24 cellular contexts compared by ENCODE assay signal in genomic region chr6:160926281-160927276, GRCh38.
DNase-seq lines count a peak whose midpoint lies in the region; ATAC-seq, FAIRE-seq and TF ChIP-seq lines count a peak whose summit lies in the region.
"Had no signal": no experiment of that assay in that cellular context is flagged by ENCODE, and none has a peak within 500 bp of the region (broad histone marks: within the 10 kb centered on the region; RNA-seq: fewer than 3 reads in every experiment).

No MANE protein-coding gene starts in this region.

- H3K27ac Mint-ChIP-seq in H9, result peak overlapping the region in 2 of 3 experiments; percentile 40 to 57; a peak in 3 of 7 replicates
- no peak overlapping the region for H3K27ac Mint-ChIP-seq in activated T-helper 1 cell treated with anti-CD3 and anti-CD28 coated beads, Interleukin-12 subunit alpha, Interleukin-12 subunit beta, Interleukin-2, Interleukin-4 antibody, amounts not matched to agents 30 ng/mL and 10 ng/mL and 1 ng/mL, durations not matched to agents 14 hours and 24 hours and 36 hours
- H3K27ac Mint-ChIP-seq: IgD-negative memory B cell had no signal

- no peak for FAIRE-seq in H1 (lab: Jason Lieb, UNC)
- FAIRE-seq: GM12891, HTR-8/SVneo had no signal

- DNase-seq in H9, result no peak
- peak; percentile 60 for DNase-seq in RPMI8226
- no peak for DNase-seq in H1 (ENCODE audit: low read depth in 1 of 2, low spot score in 2 of 2)
- DNase-seq in trophoblast cell, result peak in 1 of 2 donors; percentile 35
- no peak for DNase-seq in HPDE6-E6E7 (ENCODE audit: extremely low spot score)
- DNase-seq in lower lobe of right lung, result no peak
- DNase-seq in smooth muscle cell (lab: John Stamatoyannopoulos, UW; ENCODE audit: unreplicated experiment), result no peak
- DNase-seq in activated T-helper 1 cell treated with anti-CD3 and anti-CD28 coated beads, Interleukin-12 subunit alpha, Interleukin-12 subunit beta, Interleukin-2, Interleukin-4 antibody, amounts not matched to agents 30 ng/mL and 10 ng/mL and 1 ng/mL, durations not matched to agents 14 hours and 24 hours and 36 hours (ENCODE audit: low spot score), result no peak
- DNase-seq: DMS53, EL, GOT3, Kasumi-1, MG63, NCI-H1092 treated with DMSO at 0.1 percent for 48 hours, NCI-H1694, NCI-H2107, NCI-H226, NCI-H524, SJCRH30 had no signal

- no peak overlapping the region for H3K27ac ChIP-seq in H9 (ENCODE audit: insufficient read length, low read depth, low read length)
- H3K27ac ChIP-seq in H1 (ENCODE audit: low read depth, low read length), result no peak overlapping the region
- H3K27ac ChIP-seq in trophoblast cell (ENCODE audit: low read depth, low read length), result peak overlapping the region; percentile 60
- no peak overlapping the region for H3K27ac ChIP-seq in lower lobe of right lung
- no peak overlapping the region for H3K27ac ChIP-seq in smooth muscle cell (ENCODE audit: low read depth)
- H3K27ac ChIP-seq: BLaER1, SJCRH30 had no signal

- no peak overlapping the region for H2BK20ac ChIP-seq in H9 (ENCODE audit: low read depth, low read length, poor library complexity, severe bottlenecking)
- no peak overlapping the region for H2BK20ac ChIP-seq in H1 (ENCODE audit: low read length)

- no peak for TF ChIP-seq POLR2A in H1 (IDR thresholded peaks at IDR 0.05; ENCODE audit: control extremely low read depth in 1 of 2, low read depth in 2 of 2, low read length in 2 of 2)

- TF ChIP-seq RAD21 in H1 (IDR thresholded peaks at IDR 0.05 in 1 of 2, conservative IDR thresholded peaks at IDR 0.05 in 1 of 2; ENCODE audit: low read depth in 2 of 2, low read length in 2 of 2), result no peak

- H3K4me1 Mint-ChIP-seq in H9, result peaks cover 17 to 19% of the 10 kb centered on the region in 2 experiments
- no peaks in the 10 kb centered on the region for H3K4me1 Mint-ChIP-seq in activated T-helper 1 cell treated with anti-CD3 and anti-CD28 coated beads, Interleukin-12 subunit alpha, Interleukin-12 subunit beta, Interleukin-2, Interleukin-4 antibody, amounts not matched to agents 30 ng/mL and 10 ng/mL and 1 ng/mL, durations not matched to agents 14 hours and 24 hours and 36 hours (ENCODE audit: low read depth)

- H3K4me3 ChIP-seq in H1 (ENCODE audit: extremely low read depth in 1 of 4, insufficient read depth in 2 of 4, low read depth in 3 of 4, low read length in 4 of 4) (no peak overlapping the region), trophoblast cell (ENCODE audit: low read depth, low read length) (no peak overlapping the region), lower lobe of right lung (no peak overlapping the region), smooth muscle cell (no peak overlapping the region)
- H3K4me3 ChIP-seq: BLaER1, MG63, SJCRH30 had no signal

- no peak overlapping the region for H4K91ac ChIP-seq in H9 (ENCODE audit: insufficient read length, low read depth, low read length)
- no peak overlapping the region for H4K91ac ChIP-seq in H1 (replicated peaks; ENCODE audit: insufficient read length, low read length)
- peak overlapping the region; percentile 58 for H4K91ac ChIP-seq in trophoblast cell (ENCODE audit: low read depth, low read length)

- H4K12ac ChIP-seq in trophoblast cell (ENCODE audit: low read depth, low read length), result no peak overlapping the region

- H2BK15ac ChIP-seq in H9 (ENCODE audit: low read depth, low read length) (no peak overlapping the region), H1 (ENCODE audit: low read length) (no peak overlapping the region)

- H2BK12ac ChIP-seq in H9 (ENCODE audit: insufficient read length, low read depth, low read length) (no peak overlapping the region), H1 (ENCODE audit: low read depth, low read length) (no peak overlapping the region), trophoblast cell (ENCODE audit: low read length) (peak overlapping the region; percentile 15)

- POLR2A ChIA-PET in H1 (lab: Charles Lee; ENCODE audit: partially characterized antibody), result no interaction called here

- no peak overlapping the region for H4K5ac ChIP-seq in H9 (ENCODE audit: insufficient read length, low read depth, low read length)
- H4K5ac ChIP-seq in H1 (ENCODE audit: insufficient read length, low read depth, low read length), result no peak overlapping the region

- no peaks in the 10 kb centered on the region for H3K9me3 ChIP-seq in H9 (ENCODE audit: control insufficient read depth, low read depth, low read length)
- peaks cover 0 to 3% of the 10 kb centered on the region in 2 experiments; a peak in 1 of 4 replicates for H3K9me3 ChIP-seq in H1 (ENCODE audit: insufficient read depth in 2 of 2, low read depth in 1 of 2, low read length in 1 of 2)
- no peaks in the 10 kb centered on the region for H3K9me3 ChIP-seq in trophoblast cell (ENCODE audit: insufficient read depth, low read depth, low read length)
- no peaks in the 10 kb centered on the region for H3K9me3 ChIP-seq in lower lobe of right lung
- no peaks in the 10 kb centered on the region for H3K9me3 ChIP-seq in smooth muscle cell (replicated peaks; ENCODE audit: low read depth)
- H3K9me3 ChIP-seq: BLaER1, SJCRH30 had no signal

- H3K23ac ChIP-seq in H9 (ENCODE audit: insufficient read length, low read depth, low read length) (no peak overlapping the region), H1 (ENCODE audit: insufficient read length) (no peak overlapping the region), trophoblast cell (ENCODE audit: low read length) (no peak overlapping the region)

- peaks cover 2% of the 10 kb centered on the region; the same call in 1 of the 2 replicates for H3K4me1 ChIP-seq in H9 (ENCODE audit: insufficient read depth, low read length)
- peaks cover 0 to 2% (median under 1%) of the 10 kb centered on the region in 4 experiments; a peak in 6 of 7 replicates for H3K4me1 ChIP-seq in H1 (replicated peaks in 1 of 4; ENCODE audit: control insufficient read depth in 3 of 4, insufficient read depth in 4 of 4, low read length in 3 of 4)
- peaks cover 8 to 12% of the 10 kb centered on the region in 2 experiments for H3K4me1 ChIP-seq in trophoblast cell (ENCODE audit: control insufficient read depth in 1 of 2, insufficient read depth in 2 of 2, low read length in 2 of 2)
- peaks cover 11% of the 10 kb centered on the region for H3K4me1 ChIP-seq in lower lobe of right lung
- peaks cover 6% of the 10 kb centered on the region for H3K4me1 ChIP-seq in smooth muscle cell (ENCODE audit: low read depth)
- H3K4me1 ChIP-seq: SJCRH30 had no signal

- H3K4me3 Mint-ChIP-seq in H9, result no peak overlapping the region
- H3K4me3 Mint-ChIP-seq in activated T-helper 1 cell treated with anti-CD3 and anti-CD28 coated beads, Interleukin-12 subunit alpha, Interleukin-12 subunit beta, Interleukin-2, Interleukin-4 antibody, amounts not matched to agents 30 ng/mL and 10 ng/mL and 1 ng/mL, durations not matched to agents 14 hours and 24 hours and 36 hours, result no peak overlapping the region
- H3K4me3 Mint-ChIP-seq: IgD-negative memory B cell had no signal

- H3K79me1 ChIP-seq in H9 (ENCODE audit: insufficient read depth, low read depth, low read length, poor library complexity, severe bottlenecking) (no peaks in the 10 kb centered on the region), H1 (ENCODE audit: low read depth, low read length) (no peaks in the 10 kb centered on the region), trophoblast cell (ENCODE audit: low read length) (peaks cover 10% of the 10 kb centered on the region)

- H3K4me2 ChIP-seq in H9 (ENCODE audit: insufficient read depth, insufficient read length, low read length) (no peak overlapping the region), H1 (ENCODE audit: insufficient read depth in 1 of 2, low read depth in 2 of 2, low read length in 2 of 2) (no peak overlapping the region), trophoblast cell (ENCODE audit: low read length) (peak overlapping the region; percentile 2), smooth muscle cell (no peak overlapping the region)
- H3K4me2 ChIP-seq: BLaER1 had no signal

- H3K9ac ChIP-seq in H9 (ENCODE audit: extremely low read depth, insufficient read length, low read length), result no peak overlapping the region
- H3K9ac ChIP-seq in H1 (replicated peaks in 1 of 4; ENCODE audit: extremely low read depth in 1 of 4, low read depth in 3 of 4, low read length in 3 of 4), result no peak overlapping the region
- no peak overlapping the region for H3K9ac ChIP-seq in trophoblast cell (ENCODE audit: low read length)
- H3K9ac ChIP-seq in smooth muscle cell (ENCODE audit: low read depth), result no peak overlapping the region
- H3K9ac ChIP-seq: BLaER1 had no signal

- peaks cover under 1 to 3% (median under 1%) of the 10 kb centered on the region in 3 experiments; a peak in 3 of 7 replicates for H3K36me3 Mint-ChIP-seq in H9 (ENCODE audit: insufficient read depth in 1 of 3, low read depth in 3 of 3)
- H3K36me3 Mint-ChIP-seq in activated T-helper 1 cell treated with anti-CD3 and anti-CD28 coated beads, Interleukin-12 subunit alpha, Interleukin-12 subunit beta, Interleukin-2, Interleukin-4 antibody, amounts not matched to agents 30 ng/mL and 10 ng/mL and 1 ng/mL, durations not matched to agents 14 hours and 24 hours and 36 hours (ENCODE audit: low read depth), result peaks cover 1% of the 10 kb centered on the region
- H3K36me3 Mint-ChIP-seq: CD4-positive, alpha-beta memory T cell had no signal

- H3K23me2 ChIP-seq in H9 (ENCODE audit: insufficient read length, low read depth, low read length, poor library complexity, severe bottlenecking), result peaks cover 3% of the 10 kb centered on the region
- peaks cover 3% of the 10 kb centered on the region; the same call in 1 of the 2 replicates for H3K23me2 ChIP-seq in H1 (ENCODE audit: low read depth, low read length)

- CTCF ChIA-PET in H1 (lab: Charles Lee; ENCODE audit: partially characterized antibody), result interaction anchor here (0.7 to 4.0 kb wide), 4 partner anchors 29 to 447 kb away, joined by 3 to 16 read pairs (median 6); no protein-coding TSS in a partner anchor

- H3K14ac ChIP-seq in H9 (ENCODE audit: insufficient read depth, low read length), result no peak overlapping the region
- no peak overlapping the region for H3K14ac ChIP-seq in H1 (ENCODE audit: insufficient read length)
- peak overlapping the region; percentile 49 for H3K14ac ChIP-seq in trophoblast cell (ENCODE audit: low read length)

- H2AFZ ChIP-seq in H9 (ENCODE audit: low read length) (no peak overlapping the region), H1 (ENCODE audit: low read length) (0 out of 2 replicates have a peak overlapping the region, but pooled peaks have one; percentile 36), trophoblast cell (ENCODE audit: insufficient read depth, low read length, poor library complexity) (no peak overlapping the region), smooth muscle cell (ENCODE audit: low read depth) (no peak overlapping the region)

- H3K36me3 ChIP-seq in H1 (ENCODE audit: control insufficient read depth in 2 of 4, insufficient read depth in 4 of 4, low read length in 3 of 4) (no peaks in the 10 kb centered on the region), trophoblast cell (ENCODE audit: control insufficient read depth in 1 of 2, insufficient read depth in 2 of 2, low read length in 2 of 2) (no peaks in the 10 kb centered on the region), lower lobe of right lung (no peaks in the 10 kb centered on the region), smooth muscle cell (ENCODE audit: low read depth) (no peaks in the 10 kb centered on the region)
- H3K36me3 ChIP-seq: BLaER1, MG63, SJCRH30 had no signal

- H2BK5ac ChIP-seq in H9 (ENCODE audit: insufficient read length, low read length), result no peak overlapping the region
- H2BK5ac ChIP-seq in H1 (ENCODE audit: low read depth, low read length), result 0 out of 2 replicates have a peak overlapping the region, but pooled peaks have one; percentile 39
- peak overlapping the region; percentile 54 for H2BK5ac ChIP-seq in trophoblast cell (ENCODE audit: low read depth, low read length, poor library complexity)

- no CpG with 5 or more reads among the region's 29 CpGs for WGBS in H9 (ENCODE audit: extremely low coverage, insufficient read length, low lambda C conversion rate)
- WGBS in H1 (ENCODE audit: extremely low coverage in 1 of 2, insufficient coverage in 1 of 2, insufficient read length in 1 of 2, insufficient replicate concordance in 2 of 2, low coverage in 1 of 2, low lambda C conversion rate in 2 of 2, missing lambda C conversion rate in 1 of 2), 2 experiments, result 93% methylated on average over 26 of the region's 29 CpGs; no CpG with 5 or more reads in 1 of the 2 experiments
- no CpG with 5 or more reads among the region's 29 CpGs for WGBS in trophoblast cell (ENCODE audit: extremely low coverage, insufficient coverage, insufficient read length)
- 93% methylated on average over 29 of the region's 29 CpGs for WGBS in smooth muscle cell (ENCODE audit: low lambda C conversion rate)

- H2AK5ac ChIP-seq in H9 (ENCODE audit: insufficient read length, low read length), result no peak overlapping the region
- H2AK5ac ChIP-seq in H1 (ENCODE audit: low read depth, low read length), result no peak overlapping the region
- H2AK5ac ChIP-seq in trophoblast cell (ENCODE audit: low read length), result no peak overlapping the region

- no peaks in the 10 kb centered on the region for H4K20me1 ChIP-seq in H9 (ENCODE audit: control insufficient read depth, insufficient read depth, insufficient read length)
- no peaks in the 10 kb centered on the region for H4K20me1 ChIP-seq in H1 (replicated peaks in 1 of 2; ENCODE audit: control insufficient read depth in 1 of 2, insufficient read depth in 2 of 2, low read length in 2 of 2)
- H4K20me1 ChIP-seq in smooth muscle cell (ENCODE audit: low read depth), result no peaks in the 10 kb centered on the region
- H4K20me1 ChIP-seq: BLaER1 had no signal

- no peak for ATAC-seq in lower lobe of right lung

- intact Hi-C loops in lower lobe of right lung (cut with DNase I), result loop anchor here (10.0 kb wide), 1 partner anchor 448 kb away; no protein-coding TSS in a partner anchor
- intact Hi-C loops in activated T-helper 1 cell treated with anti-CD3 and anti-CD28 coated beads, Interleukin-12 subunit alpha, Interleukin-12 subunit beta, Interleukin-2, Interleukin-4 antibody, amounts not matched to agents 30 ng/mL and 10 ng/mL and 1 ng/mL, durations not matched to agents 14 hours and 24 hours and 36 hours (cut with micrococcal nuclease), result no loop called here

- TF ChIP-seq CTCF in H9 (conservative IDR thresholded peaks at IDR 0.05), result no peak
- no peak for TF ChIP-seq CTCF in H1 (IDR thresholded peaks at IDR 0.05; ENCODE audit: control extremely low read depth in 1 of 3, insufficient read depth in 1 of 3, low read depth in 1 of 3, low read length in 3 of 3)
- no peak for TF ChIP-seq CTCF in lower lobe of right lung (IDR thresholded peaks at IDR 0.05)
- TF ChIP-seq CTCF in smooth muscle cell (IDR thresholded peaks at IDR 0.05; ENCODE audit: borderline replicate concordance, insufficient read depth, poor library complexity, severe bottlenecking), result no peak

- no peak overlapping the region for H2BK120ac ChIP-seq in H9 (ENCODE audit: low read depth, low read length, poor library complexity, severe bottlenecking)
- no peak overlapping the region for H2BK120ac ChIP-seq in H1 (replicated peaks; ENCODE audit: low read depth, low read length)
- peak overlapping the region; percentile 81 for H2BK120ac ChIP-seq in trophoblast cell (ENCODE audit: insufficient read depth, low read length, poor library complexity)

- no peak overlapping the region for H3T11ph ChIP-seq in H9 (ENCODE audit: low read length)

- H3F3A ChIP-seq in smooth muscle cell (ENCODE audit: low read depth), result peaks cover 5% of the 10 kb centered on the region

- H3K4ac ChIP-seq in H9 (ENCODE audit: low read depth, low read length), result no peak overlapping the region
- H3K4ac ChIP-seq in H1 (replicated peaks; ENCODE audit: insufficient read length, low read depth, low read length), result no peak overlapping the region
- H3K4ac ChIP-seq in trophoblast cell (ENCODE audit: low read depth, low read length), result no peak overlapping the region

- H3K79me2 ChIP-seq in H9 (ENCODE audit: insufficient read depth, low read length) (no peaks in the 10 kb centered on the region), H1 (ENCODE audit: control insufficient read depth in 1 of 2, insufficient read depth in 2 of 2, low read length in 2 of 2) (no peaks in the 10 kb centered on the region), trophoblast cell (ENCODE audit: control insufficient read depth, insufficient read depth, low read length, poor library complexity) (peaks cover 3% of the 10 kb centered on the region), smooth muscle cell (ENCODE audit: low read depth) (no peaks in the 10 kb centered on the region)

- H4K8ac ChIP-seq in H9 (replicated peaks; ENCODE audit: insufficient read length, low read depth, low read length), result no peak overlapping the region
- H4K8ac ChIP-seq in H1 (ENCODE audit: extremely low read depth, insufficient read depth, low read length), result peak overlapping the region; percentile 44; the same call in 1 of the 2 replicates
- H4K8ac ChIP-seq in trophoblast cell (ENCODE audit: low read depth, low read length), result peak overlapping the region; percentile 3

- H3K27me3 ChIP-seq in H9 (ENCODE audit: insufficient read depth, low read length) (no peaks in the 10 kb centered on the region; the same call in 1 of the 2 replicates), H1 (replicated peaks in 1 of 4; ENCODE audit: control insufficient read depth in 3 of 4, extremely low read depth in 1 of 4, insufficient read depth in 3 of 4, low read length in 3 of 4) (peaks cover 0 to 6% (median 4%) of the 10 kb centered on the region in 4 experiments; a peak in 3 of 7 replicates), trophoblast cell (ENCODE audit: insufficient read depth, low read length) (no peaks in the 10 kb centered on the region), lower lobe of right lung (ENCODE audit: low read depth) (no peaks in the 10 kb centered on the region), smooth muscle cell (ENCODE audit: low read depth) (no peaks in the 10 kb centered on the region)
- H3K27me3 ChIP-seq: BLaER1, MG63, SJCRH30 had no signal

- H3K18ac ChIP-seq in H9 (ENCODE audit: insufficient read length, low read depth, low read length), result peak overlapping the region; percentile 46
- H3K18ac ChIP-seq in H1 (ENCODE audit: extremely low read depth, low read length), result no peak overlapping the region
- H3K18ac ChIP-seq in trophoblast cell (ENCODE audit: low read length), result no peak overlapping the region

- peaks cover under 1 to 7% of the 10 kb centered on the region in 2 experiments; a peak in 4 of 5 replicates for H3K9me3 Mint-ChIP-seq in H9
- H3K9me3 Mint-ChIP-seq in activated T-helper 1 cell treated with anti-CD3 and anti-CD28 coated beads, Interleukin-12 subunit alpha, Interleukin-12 subunit beta, Interleukin-2, Interleukin-4 antibody, amounts not matched to agents 30 ng/mL and 10 ng/mL and 1 ng/mL, durations not matched to agents 14 hours and 24 hours and 36 hours, result no peaks in the 10 kb centered on the region
- H3K9me3 Mint-ChIP-seq: IgD-negative memory B cell had no signal

- H3K56ac ChIP-seq in H9 (ENCODE audit: insufficient read length, low read depth, low read length) (no peak overlapping the region), H1 (replicated peaks; ENCODE audit: insufficient read length, low read depth, low read length) (no peak overlapping the region)

- no peak for TF ChIP-seq EP300 in H1 (IDR thresholded peaks at IDR 0.05; ENCODE audit: borderline replicate concordance in 1 of 2, low read depth in 2 of 2, low read length in 2 of 2)

- peaks cover 25% of the 10 kb centered on the region for H3K27me3 Mint-ChIP-seq in H9 (ENCODE audit: low read depth)
- H3K27me3 Mint-ChIP-seq in activated T-helper 1 cell treated with anti-CD3 and anti-CD28 coated beads, Interleukin-12 subunit alpha, Interleukin-12 subunit beta, Interleukin-2, Interleukin-4 antibody, amounts not matched to agents 30 ng/mL and 10 ng/mL and 1 ng/mL, durations not matched to agents 14 hours and 24 hours and 36 hours (ENCODE audit: insufficient read depth), result peaks cover 16% of the 10 kb centered on the region
